1 cellular context compared by ENCODE assay signal in the genomic region with DNA sequence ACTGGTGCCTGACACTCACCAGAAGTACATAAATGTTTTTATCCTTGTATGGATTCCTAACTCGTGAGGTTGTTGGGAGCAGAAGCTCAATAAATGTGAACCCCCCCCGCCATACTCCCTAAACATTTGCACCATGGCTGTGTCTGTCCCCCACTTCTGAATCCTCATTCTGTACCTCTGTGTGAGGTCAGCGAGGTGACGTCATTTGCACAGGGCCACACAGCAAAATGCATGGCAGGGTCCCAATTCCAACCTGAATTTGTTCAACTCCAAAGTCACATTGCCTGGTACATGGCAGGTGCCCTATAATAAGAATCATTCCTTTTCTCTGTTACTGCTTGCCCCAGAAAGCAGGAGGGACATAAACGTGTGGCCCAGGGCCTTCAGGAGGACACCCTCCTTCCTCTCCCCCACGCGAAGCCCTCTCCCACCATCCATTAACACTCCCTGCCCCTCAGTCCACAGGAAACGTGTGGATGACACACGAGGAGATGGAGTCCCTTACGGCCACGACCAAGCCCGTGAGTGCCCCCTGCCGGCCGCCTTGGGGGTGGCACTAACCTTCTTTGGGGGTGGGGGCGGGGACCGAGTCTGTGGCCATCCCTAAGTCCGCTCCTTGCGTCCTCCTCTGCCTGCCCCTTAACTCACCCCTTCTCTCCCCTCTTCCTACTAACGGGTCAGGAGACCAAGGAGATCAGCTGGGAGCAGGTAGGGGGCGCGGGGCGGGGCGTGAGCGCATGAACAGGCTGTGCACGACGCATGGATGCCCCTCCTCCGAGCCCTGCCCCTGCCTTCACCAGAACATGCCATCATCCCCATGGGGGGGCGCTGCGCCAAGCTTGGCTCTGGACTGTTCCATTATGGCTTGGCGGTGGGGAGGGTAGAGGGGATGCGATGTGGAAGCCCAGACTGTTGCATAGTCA.
TF ChIP-seq lines count a peak whose summit lies in the region.

No MANE protein-coding gene starts in this region.

TF ChIP-seq in SK-N-SH, 30 proteins besides CTCF, POLR2A, EP300 and RAD21:
- TF ChIP-seq SIN3A (IDR thresholded peaks at IDR 0.05; ENCODE audit: borderline replicate concordance, low read depth, low read length) (no peak), USF1 (IDR thresholded peaks at IDR 0.05; ENCODE audit: borderline replicate concordance, low read depth) (no peak), ZBTB33 (IDR thresholded peaks at IDR 0.05; ENCODE audit: borderline replicate concordance, low read depth) (no peak), MEF2A (IDR thresholded peaks at IDR 0.05; ENCODE audit: borderline replicate concordance, low read depth) (no peak), FOXJ3 (CRISPR knock-in tag; IDR thresholded peaks at IDR 0.05) (no peak), YY1 (IDR thresholded peaks at IDR 0.05; ENCODE audit: low read depth) (no peak), CHD2 (IDR thresholded peaks at IDR 0.05; ENCODE audit: low read length, partially characterized antibody) (peak; percentile 80), MAX (IDR thresholded peaks at IDR 0.05; ENCODE audit: low read depth) (peak; percentile 70), POLR2AphosphoS5 (IDR thresholded peaks at IDR 0.05; ENCODE audit: low read depth, low read length) (no peak), ELF1 (IDR thresholded peaks at IDR 0.05) (no peak), PBX3 (IDR thresholded peaks at IDR 0.05) (no peak), IRF3 (IDR thresholded peaks at IDR 0.05; ENCODE audit: low read depth, low read length) (no peak), RXRA (IDR thresholded peaks at IDR 0.05; ENCODE audit: borderline replicate concordance, low read depth) (no peak), JUND (IDR thresholded peaks at IDR 0.05) (no peak), MXI1 (IDR thresholded peaks at IDR 0.05; ENCODE audit: low read depth, low read length) (peak; percentile 78), RFX5 (IDR thresholded peaks at IDR 0.05; ENCODE audit: low read length) (no peak), GATA2 (CRISPR knock-in tag; IDR thresholded peaks at IDR 0.05) (no peak), FOSL2 (IDR thresholded peaks at IDR 0.05; ENCODE audit: borderline replicate concordance, low read depth) (no peak), SMC3 (IDR thresholded peaks at IDR 0.05; ENCODE audit: low read depth, low read length) (peak; percentile 71)
- TF ChIP-seq, protein P1, sequence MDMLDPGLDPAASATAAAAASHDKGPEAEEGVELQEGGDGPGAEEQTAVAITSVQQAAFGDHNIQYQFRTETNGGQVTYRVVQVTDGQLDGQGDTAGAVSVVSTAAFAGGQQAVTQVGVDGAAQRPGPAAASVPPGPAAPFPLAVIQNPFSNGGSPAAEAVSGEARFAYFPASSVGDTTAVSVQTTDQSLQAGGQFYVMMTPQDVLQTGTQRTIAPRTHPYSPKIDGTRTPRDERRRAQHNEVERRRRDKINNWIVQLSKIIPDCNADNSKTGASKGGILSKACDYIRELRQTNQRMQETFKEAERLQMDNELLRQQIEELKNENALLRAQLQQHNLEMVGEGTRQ (IDR thresholded peaks at IDR 0.05; ENCODE audit: borderline replicate concordance, low read depth, low read length), result no peak
